12 cellular contexts compared by ENCODE assay signal in the genomic region with DNA sequence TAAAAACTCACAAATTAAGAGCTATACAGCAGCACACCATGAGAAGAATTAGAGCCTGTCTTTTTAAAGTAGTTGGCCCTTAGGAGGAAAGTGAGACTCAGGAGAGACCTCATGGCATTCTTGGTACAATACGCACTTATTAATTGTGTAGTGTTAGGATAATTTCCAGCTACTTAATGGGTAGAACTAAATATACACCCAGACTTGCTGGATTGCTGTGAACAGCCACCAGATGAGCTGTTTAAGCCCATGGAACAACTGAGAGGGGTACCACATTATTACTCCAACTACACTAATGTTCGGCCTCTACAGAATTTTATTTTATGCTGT. TPM values are rescaled to one million over a fixed set of nuclear protein-coding genes. Genes with fewer than 3 reads are reported as not detected.
DNase-seq lines count a peak whose midpoint lies in the region; ATAC-seq and TF ChIP-seq lines count a peak whose summit lies in the region.
"Had no signal": no experiment of that assay in that cellular context is flagged by ENCODE, and none has a peak within 500 bp of the region (broad histone marks: within the 10 kb centered on the region; RNA-seq: fewer than 3 reads in every experiment).

No MANE protein-coding gene starts in this region.

- in situ Hi-C loops in gastrocnemius medialis (cut with MboI; ENCODE audit: low sequenced_read_pairs in 4 of 4): no loop called here

- TF ChIP-seq POLR2A in gastrocnemius medialis (IDR thresholded peaks at IDR 0.05): no peak

- intact Hi-C loops in dorsolateral prefrontal cortex (cut with DNase I) (no loop called here), gastrocnemius medialis (cut with DNase I; ENCODE audit: low total_unique reads) (no loop called here)

- H3K4me3 ChIP-seq in dorsolateral prefrontal cortex: no peak overlapping the region
- H3K4me3 ChIP-seq in gastrocnemius medialis: peak overlapping the region in 1 of 4 donors; percentile 19
- peak overlapping the region; percentile 14 for H3K4me3 ChIP-seq in thoracic aorta
- H3K4me3 ChIP-seq: GM23248, HAP-1 had no signal

- ATAC-seq in gastrocnemius medialis: peak; percentile 76 to 89
- peak; percentile 39 for ATAC-seq in thoracic aorta (ENCODE audit: insufficient number of reproducible peaks, low FRiP score, low read depth)
- ATAC-seq in HG02610 (IDR thresholded peaks at IDR 0.05; ENCODE audit: unreplicated experiment): no peak
- ATAC-seq in GM19395 (IDR thresholded peaks at IDR 0.05; ENCODE audit: unreplicated experiment): no peak

- peak overlapping the region in 46 of 59 donors; percentile 10 to 99 (median 60) for H3K27ac ChIP-seq in dorsolateral prefrontal cortex
- peak overlapping the region; percentile 59 to 86 (median 72) for H3K27ac ChIP-seq in gastrocnemius medialis
- H3K27ac ChIP-seq in thoracic aorta: peak overlapping the region; percentile 82 to 83
- H3K27ac ChIP-seq: C4-2B, GM23248 had no signal

- DNase-seq in dorsolateral prefrontal cortex (no peak), gastrocnemius medialis (no peak), thoracic aorta (ENCODE audit: low spot score) (no peak), GDM1 (lab: John Stamatoyannopoulos, UW) (no peak)
- DNase-seq: ACHN; Caco-2; CD4-positive, alpha-beta T cell; GM23248 had no signal

- H3K4me1 ChIP-seq in gastrocnemius medialis (peaks cover 19 to 88% of the 10 kb centered on the region in 2 donors), thoracic aorta (ENCODE audit: control insufficient read depth in 1 of 2, low read depth in 2 of 2) (peaks cover 27 to 75% of the 10 kb centered on the region in 2 donors)
- H3K4me1 ChIP-seq: Caco-2 had no signal

- no peaks in the 10 kb centered on the region for H3K36me3 ChIP-seq in gastrocnemius medialis
- no peaks in the 10 kb centered on the region for H3K36me3 ChIP-seq in thoracic aorta
- H3K36me3 ChIP-seq: HAP-1 had no signal

- H3K27me3 ChIP-seq in dorsolateral prefrontal cortex (no peaks in the 10 kb centered on the region), gastrocnemius medialis (no peaks in the 10 kb centered on the region), thoracic aorta (replicated peaks; ENCODE audit: insufficient read depth) (no peaks in the 10 kb centered on the region)

- H3K9me3 ChIP-seq in gastrocnemius medialis (no peaks in the 10 kb centered on the region), thoracic aorta (no peaks in the 10 kb centered on the region)
- H3K9me3 ChIP-seq: Caco-2 had no signal

- no peak for TF ChIP-seq CTCF in dorsolateral prefrontal cortex (IDR thresholded peaks at IDR 0.05 in 54 of 56, conservative IDR thresholded peaks at IDR 0.05 in 2 of 56; ENCODE audit: low read depth in 1 of 56, partially characterized antibody in 56 of 56)
- no peak for TF ChIP-seq CTCF in gastrocnemius medialis (IDR thresholded peaks at IDR 0.05 in 4 of 5, conservative IDR thresholded peaks at IDR 0.05 in 1 of 5)
- TF ChIP-seq CTCF in thoracic aorta (IDR thresholded peaks at IDR 0.05): no peak

RNA-seq across cellular contexts. Expression of a gene that starts 13.6 kb away (rescaled TPM):
- 100 to 1,000 TPM in 13 of 120 experiments, 10 to 100 TPM in 107; 42.2 to 154 (median 73.9) TPM for total RNA-seq in dorsolateral prefrontal cortex
- total RNA-seq in gastrocnemius medialis: 10 to 100 TPM in 1 of 4 donors, 1 to 10 TPM in 3; 3.2 to 11.3 (median 4.6) TPM
- total RNA-seq in thoracic aorta: 10 to 100 TPM; 11.4 to 15.2 TPM

Comparison
In these comparisons a context has a peak if more than half of its experiments do, and no peak if none do; other contexts are left out.
1. ATAC-seq: peak in gastrocnemius medialis (2 of 2) and thoracic aorta (single experiment); none in HG02610 (single experiment) and GM19395 (single experiment).
2. Peak in every context shown above with its lines, with median percentiles within 50 percentile points of each other: H3K27ac ChIP-seq.